8 cellular contexts compared by ENCODE assay signal in genomic region chr6:30645989-30646388, GRCh38. TPM values are rescaled to one million over a fixed set of nuclear protein-coding genes. Genes with fewer than 3 reads are reported as not detected.
DNase-seq lines count a peak whose midpoint lies in the region; ATAC-seq, FAIRE-seq and TF ChIP-seq lines count a peak whose summit lies in the region.
"Had no signal": no experiment of that assay in that cellular context is flagged by ENCODE, and none has a peak within 500 bp of the region (broad histone marks: within the 10 kb centered on the region; RNA-seq: fewer than 3 reads in every experiment).

No MANE protein-coding gene starts in this region.

- H3K9me3 Mint-ChIP-seq in type B pancreatic cell = no peaks in the 10 kb centered on the region

- TF ChIP-seq RAD21 in H1 (IDR thresholded peaks at IDR 0.05 in 1 of 2, conservative IDR thresholded peaks at IDR 0.05 in 1 of 2; ENCODE audit: low read depth in 2 of 2, low read length in 2 of 2) = no peak

- H3K79me1 ChIP-seq in H1 (ENCODE audit: low read depth, low read length) = peaks cover 8% of the 10 kb centered on the region

- no peak for DNase-seq in left ventricle myocardium inferior
- DNase-seq in left ventricle myocardium superior = no peak
- DNase-seq in H1 (ENCODE audit: low read depth in 1 of 2, low spot score in 2 of 2) = no peak
- DNase-seq in type B pancreatic cell (ENCODE audit: extremely low spot score, unreplicated experiment) = no peak
- no peak for DNase-seq in NCI-H1105 (lab: John Stamatoyannopoulos, UW)
- no peak for DNase-seq in stimulated activated CD4-positive, alpha-beta T cell treated with anti-CD3 and anti-CD28 coated beads, Interleukin-2, amount 100 ng/mL, for 24 hours
- DNase-seq: esophagus squamous epithelium, NCI-H446 had no signal

- TF ChIP-seq CTCF in left ventricle myocardium inferior (IDR thresholded peaks at IDR 0.05; ENCODE audit: borderline replicate concordance) (no peak), H1 (IDR thresholded peaks at IDR 0.05; ENCODE audit: control extremely low read depth in 1 of 3, insufficient read depth in 1 of 3, low read depth in 1 of 3, low read length in 3 of 3) (no peak), type B pancreatic cell (conservative IDR thresholded peaks at IDR 0.05) (no peak)

- no peak overlapping the region for H2BK120ac ChIP-seq in H1 (replicated peaks; ENCODE audit: low read depth, low read length)

- H2AK5ac ChIP-seq in H1 (ENCODE audit: low read depth, low read length) = no peak overlapping the region

- peaks cover 29% of the 10 kb centered on the region for H3K36me3 Mint-ChIP-seq in type B pancreatic cell

- H3K23me2 ChIP-seq in H1 (ENCODE audit: low read depth, low read length) = peaks cover 5% of the 10 kb centered on the region; the same call in 1 of the 2 replicates

- no peaks in the 10 kb centered on the region for H3K27me3 ChIP-seq in left ventricle myocardium inferior (ENCODE audit: low read depth)
- no peaks in the 10 kb centered on the region for H3K27me3 ChIP-seq in H1 (replicated peaks in 1 of 4; ENCODE audit: control insufficient read depth in 3 of 4, extremely low read depth in 1 of 4, insufficient read depth in 3 of 4, low read length in 3 of 4)
- H3K27me3 ChIP-seq: esophagus squamous epithelium had no signal

- peak overlapping the region; percentile 90 for H3K4me3 Mint-ChIP-seq in type B pancreatic cell

- no peak overlapping the region for H3K27ac ChIP-seq in left ventricle myocardium inferior (replicated peaks)
- H3K27ac ChIP-seq in H1 (ENCODE audit: low read depth, low read length) = no peak overlapping the region

- CTCF ChIA-PET in H1 (lab: Charles Lee; ENCODE audit: partially characterized antibody) = interaction anchor here (1.3 to 1.4 kb wide), 2 partner anchors 27 to 48 kb away, joined by 3 to 4 read pairs; partner anchors contain the start of gene DHX16

- H3K4me1 Mint-ChIP-seq in type B pancreatic cell (ENCODE audit: unreplicated experiment) = peaks cover 11% of the 10 kb centered on the region

- H2BK20ac ChIP-seq in H1 (ENCODE audit: low read length) = no peak overlapping the region

- intact Hi-C loops in left ventricle myocardium inferior (cut with micrococcal nuclease) = no loop called here
- intact Hi-C loops in left ventricle myocardium superior (cut with micrococcal nuclease) = no loop called here

- H4K8ac ChIP-seq in H1 (ENCODE audit: extremely low read depth, insufficient read depth, low read length) = no peak overlapping the region

- no peaks in the 10 kb centered on the region for H3K9me3 ChIP-seq in left ventricle myocardium inferior (replicated peaks)
- no peaks in the 10 kb centered on the region for H3K9me3 ChIP-seq in H1 (ENCODE audit: insufficient read depth in 2 of 2, low read depth in 1 of 2, low read length in 1 of 2)
- H3K9me3 ChIP-seq: esophagus squamous epithelium had no signal

- ATAC-seq in left ventricle myocardium superior = no peak

- peak overlapping the region; percentile 76 to 86 for H3K4me2 ChIP-seq in H1 (ENCODE audit: insufficient read depth in 1 of 2, low read depth in 2 of 2, low read length in 2 of 2)

- peaks cover 3 to 20% of the 10 kb centered on the region in 2 experiments; a peak in 3 of 4 replicates for H3K79me2 ChIP-seq in H1 (ENCODE audit: control insufficient read depth in 1 of 2, insufficient read depth in 2 of 2, low read length in 2 of 2)

- no peak overlapping the region for H2BK5ac ChIP-seq in H1 (ENCODE audit: low read depth, low read length)

- POLR2A ChIA-PET in H1 (lab: Charles Lee; ENCODE audit: partially characterized antibody) = interaction anchor here (0.5 to 3.3 kb wide), 18 partner anchors 8 to 77 kb away, joined by 3 to 23 read pairs (median 4); partner anchors contain the start of genes ABCF1, MRPS18B and PPP1R10

- no peak overlapping the region for H3K56ac ChIP-seq in H1 (replicated peaks; ENCODE audit: insufficient read length, low read depth, low read length)

- H3K36me3 ChIP-seq in left ventricle myocardium inferior (peaks cover 31% of the 10 kb centered on the region), H1 (ENCODE audit: control insufficient read depth in 2 of 4, insufficient read depth in 4 of 4, low read length in 3 of 4) (peaks cover 6 to 11% (median 7%) of the 10 kb centered on the region in 4 experiments)

- H2AFZ ChIP-seq in H1 (ENCODE audit: low read length) = no peak overlapping the region

- H2BK12ac ChIP-seq in H1 (ENCODE audit: low read depth, low read length) = no peak overlapping the region

- H3K27me3 Mint-ChIP-seq in type B pancreatic cell = no peaks in the 10 kb centered on the region

- no peak overlapping the region for H3K23ac ChIP-seq in H1 (ENCODE audit: insufficient read length)

- no peak for TF ChIP-seq EP300 in H1 (IDR thresholded peaks at IDR 0.05; ENCODE audit: borderline replicate concordance in 1 of 2, low read depth in 2 of 2, low read length in 2 of 2)

- no peak for FAIRE-seq in H1 (lab: Jason Lieb, UNC)

- 100% methylated on average over 1 of the region's 1 CpG; no CpG with 5 or more reads in 1 of the 2 experiments for WGBS in H1 (ENCODE audit: extremely low coverage in 1 of 2, insufficient coverage in 1 of 2, insufficient read length in 1 of 2, insufficient replicate concordance in 2 of 2, low coverage in 1 of 2, low lambda C conversion rate in 2 of 2, missing lambda C conversion rate in 1 of 2), 2 experiments

- peak in 1 of 2 experiments; percentile 29; a peak in 2 of 3 replicates for TF ChIP-seq POLR2A in H1 (IDR thresholded peaks at IDR 0.05; ENCODE audit: control extremely low read depth in 1 of 2, low read depth in 2 of 2, low read length in 2 of 2)

- H4K5ac ChIP-seq in H1 (ENCODE audit: insufficient read length, low read depth, low read length) = no peak overlapping the region

- peaks cover 0 to 2% of the 10 kb centered on the region in 2 experiments for H4K20me1 ChIP-seq in H1 (replicated peaks in 1 of 2; ENCODE audit: control insufficient read depth in 1 of 2, insufficient read depth in 2 of 2, low read length in 2 of 2)

- H3K9ac ChIP-seq in H1 (replicated peaks in 1 of 4; ENCODE audit: extremely low read depth in 1 of 4, low read depth in 3 of 4, low read length in 3 of 4) = 0 out of 7 replicates have a peak overlapping the region, but pooled peaks of 1 of the 4 experiments have one; percentile 22

- peaks cover 34% of the 10 kb centered on the region for H3K4me1 ChIP-seq in left ventricle myocardium inferior
- H3K4me1 ChIP-seq in H1 (replicated peaks in 1 of 4; ENCODE audit: control insufficient read depth in 3 of 4, insufficient read depth in 4 of 4, low read length in 3 of 4) = peaks cover 0 to 6% (median 4%) of the 10 kb centered on the region in 4 experiments; a peak in 5 of 7 replicates

- H3K27ac Mint-ChIP-seq in type B pancreatic cell = peak overlapping the region; percentile 83

- no peak overlapping the region for H3K4ac ChIP-seq in H1 (replicated peaks; ENCODE audit: insufficient read length, low read depth, low read length)

- H3K18ac ChIP-seq in H1 (ENCODE audit: extremely low read depth, low read length) = no peak overlapping the region

- H4K91ac ChIP-seq in H1 (replicated peaks; ENCODE audit: insufficient read length, low read length) = no peak overlapping the region

- no peak overlapping the region for H3K14ac ChIP-seq in H1 (ENCODE audit: insufficient read length)

- H3K4me3 ChIP-seq in left ventricle myocardium inferior = peak overlapping the region; percentile 99
- H3K4me3 ChIP-seq in H1 (ENCODE audit: extremely low read depth in 1 of 4, insufficient read depth in 2 of 4, low read depth in 3 of 4, low read length in 4 of 4) = peak overlapping the region in 2 of 4 experiments; percentile 74 to 88; a peak in 5 of 8 replicates

- H2BK15ac ChIP-seq in H1 (ENCODE audit: low read length) = no peak overlapping the region

RNA-seq across cellular contexts. Expression of gene C6orf136, which starts 0.9 kb away (rescaled TPM):
- total RNA-seq in left ventricle myocardium inferior (57.3 TPM), left ventricle myocardium superior (54.9 TPM), type B pancreatic cell (ENCODE audit: low replicate concordance) (16.0 and 27.1 TPM in 2 replicates)
- total RNA-seq in H1 (2021; fragmentation: NEBNext Ultra II Directional; extraction: Animal tissue kit (Norgen Biotek cat#: 25700)) = 18.2 and 20.8 TPM in 2 replicates
- 23.1 and 30.4 TPM in 2 replicates for polyA plus RNA-seq in H1 (2011; rRNA removed)
- 23.9 TPM for polyA plus RNA-seq in H1 (2011; cell fraction: cytosol; rRNA removed)
- 49.1 TPM for polyA plus RNA-seq in H1 (2011; cell fraction: nucleus; rRNA removed)
- polyA plus RNA-seq in H1 (2012, experiment 1 of 2) = 18.9 to 24.6 TPM (median 22.5 TPM) in 4 replicates
- polyA plus RNA-seq in H1 (2012, experiment 2 of 2) = 24.5 TPM
- polyA plus RNA-seq in H1 (2013, experiment 1 of 2) = 24.5 TPM
- 20.2 TPM for polyA plus RNA-seq in H1 (2013, experiment 2 of 2)
- 7.0 and 10.6 TPM in 2 replicates for polyA minus RNA-seq in H1 (2011; rRNA and poly(A)+ RNA removed)
- polyA minus RNA-seq in H1 (2011; cell fraction: cytosol; rRNA and poly(A)+ RNA removed) = 10.5 TPM
- polyA minus RNA-seq in H1 (2011; cell fraction: nucleus; rRNA and poly(A)+ RNA removed) = 17.4 TPM

RNA-seq across cellular contexts. Expression of gene ATAT1, which starts 19.3 kb away (rescaled TPM):
- total RNA-seq in left ventricle myocardium inferior (2.7 TPM), left ventricle myocardium superior (1.7 TPM), type B pancreatic cell (ENCODE audit: low replicate concordance) (23.1 and 47.0 TPM in 2 replicates)
- 14.6 and 15.9 TPM in 2 replicates for total RNA-seq in H1 (2021; fragmentation: NEBNext Ultra II Directional; extraction: Animal tissue kit (Norgen Biotek cat#: 25700))
- 14.4 and 18.3 TPM in 2 replicates for polyA plus RNA-seq in H1 (2011; rRNA removed)
- polyA plus RNA-seq in H1 (2011; cell fraction: cytosol; rRNA removed) = 13.0 TPM
- 53.3 TPM for polyA plus RNA-seq in H1 (2011; cell fraction: nucleus; rRNA removed)
- 19.7 to 26.3 TPM (median 22.8 TPM) in 4 replicates for polyA plus RNA-seq in H1 (2012, experiment 1 of 2)
- polyA plus RNA-seq in H1 (2012, experiment 2 of 2) = 15.1 TPM
- 23.4 TPM for polyA plus RNA-seq in H1 (2013, experiment 1 of 2)
- 20.1 TPM for polyA plus RNA-seq in H1 (2013, experiment 2 of 2)
- 10.8 and 14.8 TPM in 2 replicates for polyA minus RNA-seq in H1 (2011; rRNA and poly(A)+ RNA removed)
- polyA minus RNA-seq in H1 (2011; cell fraction: cytosol; rRNA and poly(A)+ RNA removed) = 7.1 TPM
- polyA minus RNA-seq in H1 (2011; cell fraction: nucleus; rRNA and poly(A)+ RNA removed) = 16.1 TPM

RNA-seq across cellular contexts. Expression of gene DHX16, which starts 26.8 kb away (rescaled TPM):
- total RNA-seq in left ventricle myocardium inferior = 22.1 TPM
- total RNA-seq in left ventricle myocardium superior = 20.2 TPM
- total RNA-seq in H1 (2021; fragmentation: NEBNext Ultra II Directional; extraction: Animal tissue kit (Norgen Biotek cat#: 25700)) = 27.4 and 29.4 TPM in 2 replicates
- polyA plus RNA-seq in H1 (2011; rRNA removed) = 44.4 and 53.8 TPM in 2 replicates
- 43.4 TPM for polyA plus RNA-seq in H1 (2011; cell fraction: cytosol; rRNA removed)
- 70.6 TPM for polyA plus RNA-seq in H1 (2011; cell fraction: nucleus; rRNA removed)
- 29.1 to 38.2 TPM (median 35.0 TPM) in 4 replicates for polyA plus RNA-seq in H1 (2012, experiment 1 of 2)
- 18.5 TPM for polyA plus RNA-seq in H1 (2012, experiment 2 of 2)
- polyA plus RNA-seq in H1 (2013, experiment 1 of 2) = 18.6 TPM
- polyA plus RNA-seq in H1 (2013, experiment 2 of 2) = 17.8 TPM
- polyA minus RNA-seq in H1 (2011; rRNA and poly(A)+ RNA removed) = 46.2 and 54.8 TPM in 2 replicates
- polyA minus RNA-seq in H1 (2011; cell fraction: cytosol; rRNA and poly(A)+ RNA removed) = 17.8 TPM
- polyA minus RNA-seq in H1 (2011; cell fraction: nucleus; rRNA and poly(A)+ RNA removed) = 20.5 TPM
- total RNA-seq in type B pancreatic cell (ENCODE audit: low replicate concordance) = 29.0 and 29.6 TPM in 2 replicates

RNA-seq across cellular contexts. Expression of gene MRPS18B, which starts 28.3 kb away (rescaled TPM):
- total RNA-seq in left ventricle myocardium inferior = 119 TPM
- 129 TPM for total RNA-seq in left ventricle myocardium superior
- total RNA-seq in H1 (2021; fragmentation: NEBNext Ultra II Directional; extraction: Animal tissue kit (Norgen Biotek cat#: 25700)) = 57.8 and 60.7 TPM in 2 replicates
- 75.8 and 83.3 TPM in 2 replicates for polyA plus RNA-seq in H1 (2011; rRNA removed)
- 85.9 TPM for polyA plus RNA-seq in H1 (2011; cell fraction: cytosol; rRNA removed)
- 59.8 TPM for polyA plus RNA-seq in H1 (2011; cell fraction: nucleus; rRNA removed)
- polyA plus RNA-seq in H1 (2012, experiment 1 of 2) = 57.4 to 62.5 TPM (median 60.3 TPM) in 4 replicates
- 75.9 TPM for polyA plus RNA-seq in H1 (2012, experiment 2 of 2)
- polyA plus RNA-seq in H1 (2013, experiment 1 of 2) = 54.3 TPM
- polyA plus RNA-seq in H1 (2013, experiment 2 of 2) = 49.2 TPM
- polyA minus RNA-seq in H1 (2011; rRNA and poly(A)+ RNA removed) = 69.9 and 81.4 TPM in 2 replicates
- 47.1 TPM for polyA minus RNA-seq in H1 (2011; cell fraction: cytosol; rRNA and poly(A)+ RNA removed)
- 20.3 TPM for polyA minus RNA-seq in H1 (2011; cell fraction: nucleus; rRNA and poly(A)+ RNA removed)
- 39.8 and 45.3 TPM in 2 replicates for total RNA-seq in type B pancreatic cell (ENCODE audit: low replicate concordance)

RNA-seq across cellular contexts. Expression of gene PPP1R10, which starts 28.9 kb away (rescaled TPM):
- total RNA-seq in left ventricle myocardium inferior (31.5 TPM), left ventricle myocardium superior (32.7 TPM), type B pancreatic cell (ENCODE audit: low replicate concordance) (84.3 and 116 TPM in 2 replicates)
- 78.9 and 89.1 TPM in 2 replicates for total RNA-seq in H1 (2021; fragmentation: NEBNext Ultra II Directional; extraction: Animal tissue kit (Norgen Biotek cat#: 25700))
- polyA plus RNA-seq in H1 (2011; rRNA removed) = 23.9 and 25.3 TPM in 2 replicates
- polyA plus RNA-seq in H1 (2011; cell fraction: cytosol; rRNA removed) = 23.3 TPM
- 60.2 TPM for polyA plus RNA-seq in H1 (2011; cell fraction: nucleus; rRNA removed)
- polyA plus RNA-seq in H1 (2012, experiment 1 of 2) = 37.2 to 51.4 TPM (median 42.0 TPM) in 4 replicates
- 36.9 TPM for polyA plus RNA-seq in H1 (2012, experiment 2 of 2)
- polyA plus RNA-seq in H1 (2013, experiment 1 of 2) = 84.8 TPM
- polyA plus RNA-seq in H1 (2013, experiment 2 of 2) = 78.1 TPM
- polyA minus RNA-seq in H1 (2011; rRNA and poly(A)+ RNA removed) = 110 and 129 TPM in 2 replicates
- polyA minus RNA-seq in H1 (2011; cell fraction: cytosol; rRNA and poly(A)+ RNA removed) = 38.1 TPM
- 293 TPM for polyA minus RNA-seq in H1 (2011; cell fraction: nucleus; rRNA and poly(A)+ RNA removed)
